Comparison of ENCODE assay signal across 10 cellular contexts in genomic region chr1:1796466-1796865, GRCh38. TPM values are rescaled to one million over a fixed set of nuclear protein-coding genes. Genes with fewer than 3 reads are reported as not detected.
DNase-seq lines count a peak whose midpoint lies in the region; ATAC-seq and TF ChIP-seq lines count a peak whose summit lies in the region.
"Had no signal": no experiment of that assay in that cellular context is flagged by ENCODE, and none has a peak within 500 bp of the region (broad histone marks: within the 10 kb centered on the region; RNA-seq: fewer than 3 reads in every experiment).

No MANE protein-coding gene starts in this region.

- peaks cover 3% of the 10 kb centered on the region; the same call in 1 of the 2 replicates for H3K79me2 ChIP-seq in H9 (ENCODE audit: insufficient read depth, low read length)

- no peak overlapping the region for H4K5ac ChIP-seq in H9 (ENCODE audit: insufficient read length, low read depth, low read length)

- peak; percentile 33 for ATAC-seq in activated naive CD8-positive, alpha-beta T cell treated with anti-CD3 and anti-CD28 coated beads, Interleukin-2, amount 50 U/mL, for 24 hours
- ATAC-seq in lower lobe of right lung (peak; percentile 30 to 33), HG02970 (IDR thresholded peaks at IDR 0.05; ENCODE audit: low FRiP score, unreplicated experiment) (no peak), HG03280 (IDR thresholded peaks at IDR 0.05; ENCODE audit: unreplicated experiment) (no peak)
- no peak for ATAC-seq in activated T-helper 17 cell treated with anti-CD3 and anti-CD28 coated beads, Interleukin-2, amount 50 U/mL, for 72 hours (replicated peaks)

- no peak overlapping the region for H2AFZ ChIP-seq in H9 (ENCODE audit: low read length)

- H2BK15ac ChIP-seq in H9 (ENCODE audit: low read depth, low read length) = no peak overlapping the region

- no peak overlapping the region for H3K18ac ChIP-seq in H9 (ENCODE audit: insufficient read length, low read depth, low read length)

- peaks cover 0 to 2% of the 10 kb centered on the region in 2 experiments; a peak in 1 of 4 replicates for H3K4me1 Mint-ChIP-seq in H9
- peaks cover 18% of the 10 kb centered on the region for H3K4me1 Mint-ChIP-seq in activated naive CD8-positive, alpha-beta T cell treated with anti-CD3 and anti-CD28 coated beads, Interleukin-2, amount 50 U/mL, for 24 hours
- H3K4me1 Mint-ChIP-seq in activated T-helper 17 cell treated with anti-CD3 and anti-CD28 coated beads, Interleukin-2, amount 50 U/mL, for 72 hours = peaks cover 2% of the 10 kb centered on the region

- H3K23ac ChIP-seq in H9 (ENCODE audit: insufficient read length, low read depth, low read length) = no peak overlapping the region

- H3K36me3 ChIP-seq in BJ (ENCODE audit: control insufficient read depth, insufficient read depth, low read length) = peaks cover 37% of the 10 kb centered on the region
- peaks cover 99% of the 10 kb centered on the region for H3K36me3 ChIP-seq in lower lobe of right lung

- H3K23me2 ChIP-seq in H9 (ENCODE audit: insufficient read length, low read depth, low read length, poor library complexity, severe bottlenecking) = no peaks in the 10 kb centered on the region

- intact Hi-C loops in lower lobe of right lung (cut with DNase I) = no loop called here

- H2BK5ac ChIP-seq in H9 (ENCODE audit: insufficient read length, low read length) = no peak overlapping the region

- no peaks in the 10 kb centered on the region for H3K9me3 ChIP-seq in H9 (ENCODE audit: control insufficient read depth, low read depth, low read length)
- H3K9me3 ChIP-seq in lower lobe of right lung = no peaks in the 10 kb centered on the region
- H3K9me3 ChIP-seq: tibial artery had no signal

- no peak overlapping the region for H3K4me3 ChIP-seq in BJ (ENCODE audit: low read depth, low read length)
- no peak overlapping the region for H3K4me3 ChIP-seq in lower lobe of right lung
- H3K4me3 ChIP-seq: tibial artery had no signal

- no peak overlapping the region for H3K27ac ChIP-seq in H9 (ENCODE audit: insufficient read length, low read depth, low read length)
- no peak overlapping the region for H3K27ac ChIP-seq in lower lobe of right lung
- H3K27ac ChIP-seq: tibial artery had no signal

- H2BK12ac ChIP-seq in H9 (ENCODE audit: insufficient read length, low read depth, low read length) = no peak overlapping the region

- H4K20me1 ChIP-seq in H9 (ENCODE audit: control insufficient read depth, insufficient read depth, insufficient read length) = peaks cover 3% of the 10 kb centered on the region

- no peak overlapping the region for H4K8ac ChIP-seq in H9 (replicated peaks; ENCODE audit: insufficient read length, low read depth, low read length)

- H3K4me2 ChIP-seq in H9 (ENCODE audit: insufficient read depth, insufficient read length, low read length) = no peak overlapping the region

- no CpG with 5 or more reads among the region's 5 CpGs for WGBS in H9 (ENCODE audit: extremely low coverage, insufficient read length, low lambda C conversion rate)

- CTCF ChIA-PET in BJ (lab: Yijun Ruan, JAX) = interaction anchor here (0.9 kb wide), 1 partner anchor 110 kb away, joined by 3 read pairs; no protein-coding TSS in a partner anchor

- no peak overlapping the region for H2AK5ac ChIP-seq in H9 (ENCODE audit: insufficient read length, low read length)

- POLR2A ChIA-PET in BJ (lab: Charles Lee) = no interaction called here

- H3T11ph ChIP-seq in H9 (ENCODE audit: low read length) = no peak overlapping the region

- no peak overlapping the region for H2BK120ac ChIP-seq in H9 (ENCODE audit: low read depth, low read length, poor library complexity, severe bottlenecking)

- no peaks in the 10 kb centered on the region for H3K27me3 Mint-ChIP-seq in H9 (ENCODE audit: low read depth)
- no peaks in the 10 kb centered on the region for H3K27me3 Mint-ChIP-seq in activated naive CD8-positive, alpha-beta T cell treated with anti-CD3 and anti-CD28 coated beads, Interleukin-2, amount 50 U/mL, for 24 hours
- H3K27me3 Mint-ChIP-seq in activated T-helper 17 cell treated with anti-CD3 and anti-CD28 coated beads, Interleukin-2, amount 50 U/mL, for 72 hours = no peaks in the 10 kb centered on the region

- H3K4ac ChIP-seq in H9 (ENCODE audit: low read depth, low read length) = no peak overlapping the region

- H3K36me3 Mint-ChIP-seq in H9 (ENCODE audit: insufficient read depth in 1 of 3, low read depth in 3 of 3) = peaks cover 52 to 81% (median 79%) of the 10 kb centered on the region in 3 experiments
- peaks cover 52% of the 10 kb centered on the region for H3K36me3 Mint-ChIP-seq in activated naive CD8-positive, alpha-beta T cell treated with anti-CD3 and anti-CD28 coated beads, Interleukin-2, amount 50 U/mL, for 24 hours (ENCODE audit: low read depth)
- H3K36me3 Mint-ChIP-seq in activated T-helper 17 cell treated with anti-CD3 and anti-CD28 coated beads, Interleukin-2, amount 50 U/mL, for 72 hours (ENCODE audit: low read depth) = peaks cover 99% of the 10 kb centered on the region

- H3K4me1 ChIP-seq in H9 (ENCODE audit: insufficient read depth, low read length) (no peaks in the 10 kb centered on the region), lower lobe of right lung (no peaks in the 10 kb centered on the region)
- H3K4me1 ChIP-seq: tibial artery had no signal

- peaks cover 3% of the 10 kb centered on the region for H3K79me1 ChIP-seq in H9 (ENCODE audit: insufficient read depth, low read depth, low read length, poor library complexity, severe bottlenecking)

- no peak overlapping the region for H4K91ac ChIP-seq in H9 (ENCODE audit: insufficient read length, low read depth, low read length)

- DNase-seq in BJ (ENCODE audit: low read depth) = no peak
- no peak for DNase-seq in H9
- DNase-seq in activated naive CD8-positive, alpha-beta T cell treated with anti-CD3 and anti-CD28 coated beads, Interleukin-2, amount 50 U/mL, for 24 hours = no peak
- DNase-seq in lower lobe of right lung = peak; percentile 39
- DNase-seq in NOMO-1 treated with DMSO at 0.1 percent for 48 hours (lab: John Stamatoyannopoulos, UW; ENCODE audit: unreplicated experiment) = no peak
- DNase-seq: activated CD4-positive, alpha-beta T cell treated with anti-CD3 and anti-CD28 coated beads for 1 hour; tibial artery had no signal

- H3K56ac ChIP-seq in H9 (ENCODE audit: insufficient read length, low read depth, low read length) = no peak overlapping the region

- H3K27me3 ChIP-seq in BJ (ENCODE audit: control insufficient read depth, insufficient read depth, low read length) = no peaks in the 10 kb centered on the region
- no peaks in the 10 kb centered on the region for H3K27me3 ChIP-seq in H9 (ENCODE audit: insufficient read depth, low read length)
- no peaks in the 10 kb centered on the region for H3K27me3 ChIP-seq in lower lobe of right lung (ENCODE audit: low read depth)
- H3K27me3 ChIP-seq: tibial artery had no signal

- TF ChIP-seq CTCF in BJ (IDR thresholded peaks at IDR 0.05; ENCODE audit: insufficient read depth, low read depth, low read length) (peak; percentile 36), H9 (conservative IDR thresholded peaks at IDR 0.05) (peak; percentile 50; the same call in 2 of the 3 replicates), lower lobe of right lung (IDR thresholded peaks at IDR 0.05) (peak; percentile 29)

- no peaks in the 10 kb centered on the region for H3K9me3 Mint-ChIP-seq in H9
- H3K9me3 Mint-ChIP-seq in activated naive CD8-positive, alpha-beta T cell treated with anti-CD3 and anti-CD28 coated beads, Interleukin-2, amount 50 U/mL, for 24 hours = no peaks in the 10 kb centered on the region
- H3K9me3 Mint-ChIP-seq in activated T-helper 17 cell treated with anti-CD3 and anti-CD28 coated beads, Interleukin-2, amount 50 U/mL, for 72 hours = no peaks in the 10 kb centered on the region

- no peak overlapping the region for H3K14ac ChIP-seq in H9 (ENCODE audit: insufficient read depth, low read length)

- H3K4me3 Mint-ChIP-seq in H9 = no peak overlapping the region
- no peak overlapping the region for H3K4me3 Mint-ChIP-seq in activated naive CD8-positive, alpha-beta T cell treated with anti-CD3 and anti-CD28 coated beads, Interleukin-2, amount 50 U/mL, for 24 hours
- H3K4me3 Mint-ChIP-seq in activated T-helper 17 cell treated with anti-CD3 and anti-CD28 coated beads, Interleukin-2, amount 50 U/mL, for 72 hours = no peak overlapping the region

- no peak overlapping the region for H3K9ac ChIP-seq in H9 (ENCODE audit: extremely low read depth, insufficient read length, low read length)

- no peak overlapping the region for H2BK20ac ChIP-seq in H9 (ENCODE audit: low read depth, low read length, poor library complexity, severe bottlenecking)

- peak overlapping the region in 2 of 3 experiments; percentile 35 to 61; a peak in 1 of 7 replicates for H3K27ac Mint-ChIP-seq in H9
- H3K27ac Mint-ChIP-seq in activated naive CD8-positive, alpha-beta T cell treated with anti-CD3 and anti-CD28 coated beads, Interleukin-2, amount 50 U/mL, for 24 hours = no peak overlapping the region
- no peak overlapping the region for H3K27ac Mint-ChIP-seq in activated T-helper 17 cell treated with anti-CD3 and anti-CD28 coated beads, Interleukin-2, amount 50 U/mL, for 72 hours

RNA-seq across cellular contexts. Expression of gene NADK, which starts 18.2 kb away (rescaled TPM):
- 44.3 and 61.6 TPM in 2 replicates for polyA plus RNA-seq in BJ (2011; rRNA removed)
- 17.5 and 29.2 TPM in 2 replicates for polyA minus RNA-seq in BJ (2011; rRNA and poly(A)+ RNA removed)
- total RNA-seq in H9 (2021) (104 and 105 TPM in 2 replicates), lower lobe of right lung (133 TPM)
- total RNA-seq in activated T-helper 17 cell treated with anti-CD3 and anti-CD28 coated beads, Interleukin-2, amount 50 U/mL, for 72 hours = 10 to 100 TPM; 39.0 to 90.2 TPM

Comparison
In these comparisons a context has a peak if more than half of its experiments do, and no peak if none do; other contexts are left out.
1. H3K27ac Mint-ChIP-seq: peak in H9 (2 of 3); none in activated naive CD8-positive, alpha-beta T cell treated with anti-CD3 and anti-CD28 coated beads, Interleukin-2, amount 50 U/mL, for 24 hours (single experiment) and activated T-helper 17 cell treated with anti-CD3 and anti-CD28 coated beads, Interleukin-2, amount 50 U/mL, for 72 hours (single experiment).
2. ATAC-seq: peak in activated naive CD8-positive, alpha-beta T cell treated with anti-CD3 and anti-CD28 coated beads, Interleukin-2, amount 50 U/mL, for 24 hours (single experiment) and lower lobe of right lung (2 of 2); none in activated T-helper 17 cell treated with anti-CD3 and anti-CD28 coated beads, Interleukin-2, amount 50 U/mL, for 72 hours (single experiment), HG02970 (single experiment) and HG03280 (single experiment).
3. Peak in every context shown above with its lines, with median percentiles within 50 percentile points of each other: CTCF ChIP-seq.